20 cellular contexts compared by ENCODE assay signal in the genomic region with DNA sequence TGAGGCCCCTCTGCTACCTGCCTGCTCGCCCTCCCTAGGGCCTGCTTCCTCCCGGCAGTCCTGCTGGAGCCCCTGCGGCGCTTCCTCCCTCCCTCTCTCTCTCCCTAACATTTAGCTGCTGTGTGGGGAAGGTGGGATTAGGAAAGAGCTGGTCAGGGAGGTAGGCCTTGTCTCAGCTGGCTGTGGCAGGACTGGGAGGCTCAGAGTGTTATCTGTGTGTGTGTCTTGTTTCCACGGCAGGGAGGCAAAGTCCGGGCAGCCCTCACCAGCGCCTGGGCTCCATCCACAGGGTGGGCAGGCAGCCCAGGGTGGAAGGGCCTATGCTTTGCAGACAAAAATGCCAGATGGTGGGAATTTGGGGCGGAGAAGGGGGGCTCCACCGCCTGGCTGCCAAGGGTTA.
DNase-seq lines count a peak whose midpoint lies in the region; ATAC-seq and TF ChIP-seq lines count a peak whose summit lies in the region.
"Had no signal": no experiment of that assay in that cellular context is flagged by ENCODE, and none has a peak within 500 bp of the region (broad histone marks: within the 10 kb centered on the region; RNA-seq: fewer than 3 reads in every experiment).

No MANE protein-coding gene starts in this region.

- no peaks in the 10 kb centered on the region for H3K79me2 ChIP-seq in neural cell (replicated peaks; ENCODE audit: insufficient read depth, low read length)

- H3K27ac ChIP-seq in neural cell (ENCODE audit: low read length) = no peak overlapping the region
- H3K27ac ChIP-seq: body of pancreas, heart left ventricle, SJSA1, stomach, vagina had no signal

- no peaks in the 10 kb centered on the region for H3K4me1 Mint-ChIP-seq in activated CD4-positive, alpha-beta T cell treated with anti-CD3 and anti-CD28 coated beads, Interleukin-2, amount 10 ng/mL, durations not matched to agents 24 days and 14 days

- TF ChIP-seq POLR2A in GM18505 (IDR thresholded peaks at IDR 0.05; ENCODE audit: borderline replicate concordance, extremely low read depth, insufficient read depth, insufficient read length) = no peak

- peak; percentile 50 for DNase-seq in D341Med (ENCODE audit: low spot score)
- DNase-seq in NCI-H446 treated with DMSO at 0.1 percent for 48 hours (lab: John Stamatoyannopoulos, UW) = peak; percentile 59
- DNase-seq in head of caudate nucleus = peak in 33 of 42 donors; percentile 2 to 62 (median 24)
- no peak for DNase-seq in SIG-M5 treated with dmso at 0.1 percent for 504 hours (lab: John Stamatoyannopoulos, UW; ENCODE audit: unreplicated experiment)
- DNase-seq in activated CD4-positive, alpha-beta T cell treated with anti-CD3 and anti-CD28 coated beads, Interleukin-2, amount 10 ng/mL, durations not matched to agents 24 days and 14 days = no peak
- DNase-seq: activated CD4-positive, alpha-beta T cell treated with anti-CD3 and anti-CD28 coated beads, Interleukin-2, amount 50 U/mL, for 48 hours; activated T-cell treated with anti-CD3 and anti-CD28 coated beads, Interleukin-2, amount 50 U/mL, for 4 hours; body of pancreas; CD8-positive, alpha-beta T cell; HCEC 1CT; NCI-H1436; stomach had no signal

- H3K27me3 Mint-ChIP-seq in activated CD4-positive, alpha-beta T cell treated with anti-CD3 and anti-CD28 coated beads, Interleukin-2, amount 10 ng/mL, durations not matched to agents 24 days and 14 days = no peaks in the 10 kb centered on the region

- no peak for TF ChIP-seq EP300 in neural cell (conservative IDR thresholded peaks at IDR 0.05; ENCODE audit: poor library complexity, severe bottlenecking)

- ATAC-seq in GM18505 (IDR thresholded peaks at IDR 0.05; ENCODE audit: unreplicated experiment) (no peak), HG03095 (IDR thresholded peaks at IDR 0.05; ENCODE audit: unreplicated experiment) (no peak)
- ATAC-seq: activated naive CD4-positive, alpha-beta T cell treated with anti-CD3 and anti-CD28 coated beads, Interleukin-2, amount 50 U/mL, for 72 hours; activated T-cell treated with anti-CD3 and anti-CD28 coated beads, Interleukin-2, amount 50 U/mL, for 4 hours; body of pancreas; CD8-positive, alpha-beta T cell; esophagus mucosa had no signal

- H3K36me3 Mint-ChIP-seq in activated CD4-positive, alpha-beta T cell treated with anti-CD3 and anti-CD28 coated beads, Interleukin-2, amount 10 ng/mL, durations not matched to agents 24 days and 14 days (ENCODE audit: low read depth) = no peaks in the 10 kb centered on the region
- H3K36me3 Mint-ChIP-seq: activated naive CD4-positive, alpha-beta T cell treated with anti-CD3 and anti-CD28 coated beads, Interleukin-2, amount 50 U/mL, for 72 hours; CD8-positive, alpha-beta T cell had no signal

- H3K36me3 ChIP-seq in neural cell (ENCODE audit: insufficient read depth, low read length) = no peaks in the 10 kb centered on the region
- H3K36me3 ChIP-seq: heart left ventricle, SJSA1, stomach, vagina had no signal

- peak overlapping the region; percentile 31 for H3K9ac ChIP-seq in neural cell (ENCODE audit: low read length)

- no peak for TF ChIP-seq CTCF in neural cell (IDR thresholded peaks at IDR 0.05; ENCODE audit: poor library complexity, severe bottlenecking)

- H3K27ac Mint-ChIP-seq in activated CD4-positive, alpha-beta T cell treated with anti-CD3 and anti-CD28 coated beads, Interleukin-2, amount 10 ng/mL, durations not matched to agents 24 days and 14 days = no peak overlapping the region
- H3K27ac Mint-ChIP-seq: activated naive CD4-positive, alpha-beta T cell treated with anti-CD3 and anti-CD28 coated beads, Interleukin-2, amount 50 U/mL, for 72 hours; CD8-positive, alpha-beta T cell had no signal

- no peaks in the 10 kb centered on the region for H3K9me3 ChIP-seq in neural cell (ENCODE audit: low read length)
- H3K9me3 ChIP-seq: body of pancreas, heart left ventricle, stomach, vagina had no signal

- H3F3A ChIP-seq in neural cell (ENCODE audit: insufficient read depth, low read length, poor library complexity, severe bottlenecking) = no peaks in the 10 kb centered on the region

- intact Hi-C loops in head of caudate nucleus (cut with DNase I) = no loop called here
- intact Hi-C loops in activated CD4-positive, alpha-beta T cell treated with anti-CD3 and anti-CD28 coated beads, Interleukin-2, amount 10 ng/mL, durations not matched to agents 24 days and 14 days (cut with micrococcal nuclease) = no loop called here

- H4K20me1 ChIP-seq in neural cell (ENCODE audit: insufficient read depth) = no peaks in the 10 kb centered on the region

- TF ChIP-seq RAD21 in neural cell (conservative IDR thresholded peaks at IDR 0.05) = no peak

- H3K27me3 ChIP-seq in neural cell (ENCODE audit: insufficient read depth, low read depth, low read length) = no peaks in the 10 kb centered on the region
- H3K27me3 ChIP-seq: body of pancreas, vagina had no signal

- H2AFZ ChIP-seq in neural cell (ENCODE audit: low read depth, low read length) = no peak overlapping the region

- H3K4me3 Mint-ChIP-seq in activated CD4-positive, alpha-beta T cell treated with anti-CD3 and anti-CD28 coated beads, Interleukin-2, amount 10 ng/mL, durations not matched to agents 24 days and 14 days = no peak overlapping the region
- H3K4me3 Mint-ChIP-seq: activated T-cell treated with anti-CD3 and anti-CD28 coated beads, Interleukin-2, amount 50 U/mL, for 4 hours; CD8-positive, alpha-beta T cell had no signal

- no peak overlapping the region for H3K4me2 ChIP-seq in neural cell (ENCODE audit: low read length)

- H3K4me3 ChIP-seq in neural cell (ENCODE audit: low read length) = no peak overlapping the region
- H3K4me3 ChIP-seq: body of pancreas, heart left ventricle, SJSA1, stomach, vagina had no signal

- H3K9me2 ChIP-seq in neural cell (ENCODE audit: insufficient read depth, low read length) = no peaks in the 10 kb centered on the region

- no peaks in the 10 kb centered on the region for H3K9me3 Mint-ChIP-seq in activated CD4-positive, alpha-beta T cell treated with anti-CD3 and anti-CD28 coated beads, Interleukin-2, amount 10 ng/mL, durations not matched to agents 24 days and 14 days
- H3K9me3 Mint-ChIP-seq: activated naive CD4-positive, alpha-beta T cell treated with anti-CD3 and anti-CD28 coated beads, Interleukin-2, amount 50 U/mL, for 72 hours; activated T-cell treated with anti-CD3 and anti-CD28 coated beads, Interleukin-2, amount 50 U/mL, for 4 hours; CD8-positive, alpha-beta T cell had no signal

TF ChIP-seq in neural cell, 6 proteins besides CTCF, POLR2A, EP300 and RAD21:
- TF ChIP-seq EZH2 (IDR thresholded peaks at IDR 0.05; ENCODE audit: borderline replicate concordance, insufficient read depth, low read length, poor library complexity, severe bottlenecking) (no peak), TAF1 (IDR thresholded peaks at IDR 0.05; ENCODE audit: low read depth) (no peak), SMC3 (conservative IDR thresholded peaks at IDR 0.05; ENCODE audit: poor library complexity) (no peak), MXI1 (conservative IDR thresholded peaks at IDR 0.05; ENCODE audit: poor library complexity, severe bottlenecking) (no peak), POLR2AphosphoS5 (IDR thresholded peaks at IDR 0.05) (no peak)
- TF ChIP-seq, protein P1, sequence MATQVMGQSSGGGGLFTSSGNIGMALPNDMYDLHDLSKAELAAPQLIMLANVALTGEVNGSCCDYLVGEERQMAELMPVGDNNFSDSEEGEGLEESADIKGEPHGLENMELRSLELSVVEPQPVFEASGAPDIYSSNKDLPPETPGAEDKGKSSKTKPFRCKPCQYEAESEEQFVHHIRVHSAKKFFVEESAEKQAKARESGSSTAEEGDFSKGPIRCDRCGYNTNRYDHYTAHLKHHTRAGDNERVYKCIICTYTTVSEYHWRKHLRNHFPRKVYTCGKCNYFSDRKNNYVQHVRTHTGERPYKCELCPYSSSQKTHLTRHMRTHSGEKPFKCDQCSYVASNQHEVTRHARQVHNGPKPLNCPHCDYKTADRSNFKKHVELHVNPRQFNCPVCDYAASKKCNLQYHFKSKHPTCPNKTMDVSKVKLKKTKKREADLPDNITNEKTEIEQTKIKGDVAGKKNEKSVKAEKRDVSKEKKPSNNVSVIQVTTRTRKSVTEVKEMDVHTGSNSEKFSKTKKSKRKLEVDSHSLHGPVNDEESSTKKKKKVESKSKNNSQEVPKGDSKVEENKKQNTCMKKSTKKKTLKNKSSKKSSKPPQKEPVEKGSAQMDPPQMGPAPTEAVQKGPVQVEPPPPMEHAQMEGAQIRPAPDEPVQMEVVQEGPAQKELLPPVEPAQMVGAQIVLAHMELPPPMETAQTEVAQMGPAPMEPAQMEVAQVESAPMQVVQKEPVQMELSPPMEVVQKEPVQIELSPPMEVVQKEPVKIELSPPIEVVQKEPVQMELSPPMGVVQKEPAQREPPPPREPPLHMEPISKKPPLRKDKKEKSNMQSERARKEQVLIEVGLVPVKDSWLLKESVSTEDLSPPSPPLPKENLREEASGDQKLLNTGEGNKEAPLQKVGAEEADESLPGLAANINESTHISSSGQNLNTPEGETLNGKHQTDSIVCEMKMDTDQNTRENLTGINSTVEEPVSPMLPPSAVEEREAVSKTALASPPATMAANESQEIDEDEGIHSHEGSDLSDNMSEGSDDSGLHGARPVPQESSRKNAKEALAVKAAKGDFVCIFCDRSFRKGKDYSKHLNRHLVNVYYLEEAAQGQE (IDR thresholded peaks at IDR 0.05; ENCODE audit: borderline replicate concordance) = no peak

Comparison
In these comparisons a context has a peak if more than half of its experiments do, and no peak if none do; other contexts are left out.
1. DNase-seq: peak in D341Med (single experiment), NCI-H446 treated with DMSO at 0.1 percent for 48 hours (single experiment) and head of caudate nucleus (33 of 42); none in SIG-M5 treated with dmso at 0.1 percent for 504 hours (single experiment) and activated CD4-positive, alpha-beta T cell treated with anti-CD3 and anti-CD28 coated beads, Interleukin-2, amount 10 ng/mL, durations not matched to agents 24 days and 14 days (single experiment).